In genomic region chr20:59519707-59520014, GRCh38 we compare ENCODE assay signal across 17 cellular contexts.
"Had no signal": no experiment of that assay in that cellular context is flagged by ENCODE, and none has a peak within 500 bp of the region (broad histone marks: within the 10 kb centered on the region; RNA-seq: fewer than 3 reads in every experiment).

No MANE protein-coding gene starts in this region.

- H3K9me3 Mint-ChIP-seq: activated B cell treated with CpG ODN at 0.5 μM for 24 hours; activated CD4-positive, alpha-beta memory T cell treated with anti-CD3 and anti-CD28 coated beads for 36 hours; activated naive CD8-positive, alpha-beta T cell treated with anti-CD3 and anti-CD28 coated beads, Interleukin-2, amount 50 U/mL, for 24 hours; dendritic cell treated with granulocyte-macrophage colony-stimulating factor and Interleukin-4, amounts not matched to agents 40 ng/mL and 50 ng/mL, for 4 days; stimulated activated naive CD8-positive, alpha-beta T cell treated with anti-CD3 and anti-CD28 coated beads, Interleukin-15, amount 100 ng/mL, for 72 hours had no signal

- H3K9me3 ChIP-seq: esophagus muscularis mucosa, left ventricle myocardium inferior, tibial nerve, uterus had no signal

- ATAC-seq: activated naive CD8-positive, alpha-beta T cell treated with anti-CD3 and anti-CD28 coated beads, Interleukin-2, amount 50 U/mL, for 24 hours had no signal

- DNase-seq: activated B cell treated with CpG ODN at 0.5 μM for 24 hours; activated CD8-positive, alpha-beta memory T cell treated with anti-CD3 and anti-CD28 coated beads, Interleukin-2, amount 10 ng/mL, durations not matched to agents 7 days and 5 days; activated gamma-delta T cell; activated naive CD4-positive, alpha-beta T cell treated with anti-CD3 and anti-CD28 coated beads, Interleukin-2, amount 50 U/mL, for 16 hours; activated T-cell treated with anti-CD3 and anti-CD28 coated beads for 4 hours; effector CD8-positive, alpha-beta T cell; left ventricle myocardium inferior; occipital lobe; T-helper 9 cell; uterus had no signal

- H3K27ac Mint-ChIP-seq: activated B cell treated with CpG ODN at 0.5 μM for 24 hours; activated CD4-positive, alpha-beta memory T cell treated with anti-CD3 and anti-CD28 coated beads for 36 hours; activated CD8-positive, alpha-beta memory T cell treated with anti-CD3 and anti-CD28 coated beads, Interleukin-2, amount 10 ng/mL, durations not matched to agents 7 days and 5 days; activated naive CD8-positive, alpha-beta T cell treated with anti-CD3 and anti-CD28 coated beads, Interleukin-2, amount 50 U/mL, for 24 hours; dendritic cell treated with granulocyte-macrophage colony-stimulating factor and Interleukin-4, amounts not matched to agents 40 ng/mL and 50 ng/mL, for 4 days; stimulated activated naive CD8-positive, alpha-beta T cell treated with anti-CD3 and anti-CD28 coated beads, Interleukin-15, amount 100 ng/mL, for 72 hours had no signal

- H3K4me1 Mint-ChIP-seq: activated B cell treated with CpG ODN at 0.5 μM for 24 hours; activated CD8-positive, alpha-beta memory T cell treated with anti-CD3 and anti-CD28 coated beads, Interleukin-2, amount 10 ng/mL, durations not matched to agents 7 days and 5 days; activated naive CD8-positive, alpha-beta T cell treated with anti-CD3 and anti-CD28 coated beads, Interleukin-2, amount 50 U/mL, for 24 hours; stimulated activated naive CD8-positive, alpha-beta T cell treated with anti-CD3 and anti-CD28 coated beads, Interleukin-15, amount 100 ng/mL, for 72 hours had no signal

- H3K4me3 ChIP-seq: cardiac muscle cell, esophagus muscularis mucosa, left ventricle myocardium inferior, tibial nerve, uterus had no signal

- H3K4me3 Mint-ChIP-seq: activated B cell treated with CpG ODN at 0.5 μM for 24 hours; activated CD4-positive, alpha-beta memory T cell treated with anti-CD3 and anti-CD28 coated beads for 36 hours; activated CD8-positive, alpha-beta memory T cell treated with anti-CD3 and anti-CD28 coated beads, Interleukin-2, amount 10 ng/mL, durations not matched to agents 7 days and 5 days; activated naive CD8-positive, alpha-beta T cell treated with anti-CD3 and anti-CD28 coated beads, Interleukin-2, amount 50 U/mL, for 24 hours; dendritic cell treated with granulocyte-macrophage colony-stimulating factor and Interleukin-4, amounts not matched to agents 40 ng/mL and 50 ng/mL, for 4 days; stimulated activated naive CD8-positive, alpha-beta T cell treated with anti-CD3 and anti-CD28 coated beads, Interleukin-15, amount 100 ng/mL, for 72 hours had no signal

- H3K36me3 Mint-ChIP-seq: activated CD4-positive, alpha-beta memory T cell treated with anti-CD3 and anti-CD28 coated beads for 36 hours; activated CD8-positive, alpha-beta memory T cell treated with anti-CD3 and anti-CD28 coated beads, Interleukin-2, amount 10 ng/mL, durations not matched to agents 7 days and 5 days had no signal

- H3K4me1 ChIP-seq: esophagus muscularis mucosa, left ventricle myocardium inferior, tibial nerve, uterus had no signal

- H3K27ac ChIP-seq: cardiac muscle cell, esophagus muscularis mucosa, left ventricle myocardium inferior, tibial nerve, uterus had no signal

- H3K36me3 ChIP-seq: cardiac muscle cell, esophagus muscularis mucosa, left ventricle myocardium inferior, tibial nerve, uterus had no signal
